In genomic region chr3:9033867-9034266, GRCh38 we compare ENCODE assay signal across 21 cellular contexts.
"Had no signal": no experiment of that assay in that cellular context is flagged by ENCODE, and none has a peak within 500 bp of the region (broad histone marks: within the 10 kb centered on the region; RNA-seq: fewer than 3 reads in every experiment).

No MANE protein-coding gene starts in this region.

- DNase-seq: activated CD4-positive, alpha-beta T cell treated with anti-CD3 and anti-CD28 coated beads, Interleukin-2, amount 50 U/mL, for 4 hours; activated effector memory CD4-positive, alpha-beta T cell treated with Interleukin-2 at 50 U/mL for 16 hours; activated T-cell treated with anti-CD3 and anti-CD28 coated beads, Interleukin-2, amount 50 U/mL, for 24 hours; amygdala; effector memory CD4-positive, alpha-beta T cell; heart right ventricle; left colon; right lobe of liver; stimulated activated CD4-positive, alpha-beta T cell treated with anti-CD3 and anti-CD28 coated beads, Interleukin-4, amount 100 ng/mL, for 4 hours; stimulated activated CD8-positive, alpha-beta memory T cell treated with anti-CD3 and anti-CD28 coated beads, Interleukin-4, amount 100 ng/mL, for 48 hours; stimulated activated naive CD8-positive, alpha-beta T cell treated with anti-CD3 and anti-CD28 coated beads, Interleukin-15, Interleukin-2, amounts not matched to agents 100 U/mL and 50 U/mL, for 24 hours; transverse colon had no signal

- H3K27me3 Mint-ChIP-seq: activated T-cell treated with anti-CD3 and anti-CD28 coated beads, Interleukin-2, amount 50 U/mL, for 24 hours; brain; dendritic cell treated with granulocyte-macrophage colony-stimulating factor and Interleukin-4, amounts not matched to agents 40 ng/mL and 50 ng/mL, for 4 days had no signal

- H3K4me3 Mint-ChIP-seq: activated T-cell treated with anti-CD3 and anti-CD28 coated beads, Interleukin-2, amount 50 U/mL, for 24 hours; brain; dendritic cell treated with granulocyte-macrophage colony-stimulating factor and Interleukin-4, amounts not matched to agents 40 ng/mL and 50 ng/mL, for 4 days; neural crest cell; T-helper 2 cell treated with Interferon-gamma antibody and Interleukin-4, amounts not matched to agents 5 μg/mL and 100 μg/mL, for 36 hours had no signal

- H3K9me3 Mint-ChIP-seq: activated naive CD4-positive, alpha-beta T cell treated with anti-CD3 and anti-CD28 coated beads, Interleukin-2, amount 50 U/mL, for 72 hours; activated T-cell treated with anti-CD3 and anti-CD28 coated beads, Interleukin-2, amount 50 U/mL, for 24 hours; brain; dendritic cell treated with granulocyte-macrophage colony-stimulating factor and Interleukin-4, amounts not matched to agents 40 ng/mL and 50 ng/mL, for 4 days; neural crest cell; T-helper 2 cell treated with Interferon-gamma antibody and Interleukin-4, amounts not matched to agents 5 μg/mL and 100 μg/mL, for 36 hours had no signal

- H3K27me3 ChIP-seq: gastroesophageal sphincter, heart right ventricle, right lobe of liver, transverse colon had no signal

- H3K36me3 Mint-ChIP-seq: activated naive CD4-positive, alpha-beta T cell treated with anti-CD3 and anti-CD28 coated beads, Interleukin-2, amount 50 U/mL, for 72 hours had no signal

- H3K27ac Mint-ChIP-seq: activated naive CD4-positive, alpha-beta T cell treated with anti-CD3 and anti-CD28 coated beads, Interleukin-2, amount 50 U/mL, for 72 hours; activated T-cell treated with anti-CD3 and anti-CD28 coated beads, Interleukin-2, amount 50 U/mL, for 24 hours; dendritic cell treated with granulocyte-macrophage colony-stimulating factor and Interleukin-4, amounts not matched to agents 40 ng/mL and 50 ng/mL, for 4 days; T-helper 2 cell treated with Interferon-gamma antibody and Interleukin-4, amounts not matched to agents 5 μg/mL and 100 μg/mL, for 36 hours had no signal

- H3K4me3 ChIP-seq: gastroesophageal sphincter, heart right ventricle, lung, right lobe of liver, smooth muscle cell, transverse colon had no signal

- H3K27ac ChIP-seq: epithelial cell of prostate, gastroesophageal sphincter, heart right ventricle, right lobe of liver, transverse colon had no signal

- H3K9me3 ChIP-seq: gastroesophageal sphincter, heart right ventricle, right lobe of liver, transverse colon had no signal

- H3K4me1 ChIP-seq: right lobe of liver had no signal

- H3K36me3 ChIP-seq: gastroesophageal sphincter, heart right ventricle, right lobe of liver, transverse colon had no signal

- H3K4me2 ChIP-seq: smooth muscle cell had no signal
